Comparison of ENCODE assay signal across 11 cellular contexts in the genomic region with DNA sequence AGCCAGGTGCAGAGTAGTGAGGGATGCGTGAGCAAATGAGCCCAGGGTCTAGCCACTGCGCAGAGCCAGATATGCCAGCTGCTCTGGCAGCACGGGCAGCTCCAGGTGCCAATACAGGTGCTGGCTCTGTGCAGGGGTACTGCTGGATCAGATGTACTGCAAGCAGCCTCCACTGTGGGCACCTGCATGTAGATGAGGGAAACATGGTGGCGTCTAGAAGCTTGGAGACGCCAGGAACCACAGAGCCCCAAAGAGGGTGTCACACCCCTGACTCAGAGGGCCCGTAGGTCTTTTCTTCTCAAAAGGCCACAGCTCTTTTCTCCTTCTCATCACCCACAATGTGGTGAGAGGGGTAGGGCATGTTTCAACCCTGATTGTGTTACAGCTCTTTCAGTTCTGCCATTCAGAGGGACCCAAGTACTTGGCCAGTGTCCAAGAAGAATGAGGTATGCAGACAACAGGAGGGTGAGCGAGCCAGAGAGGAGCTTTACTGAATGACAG.
DNase-seq lines count a peak whose midpoint lies in the region; ATAC-seq and TF ChIP-seq lines count a peak whose summit lies in the region.
"Had no signal": no experiment of that assay in that cellular context is flagged by ENCODE, and none has a peak within 500 bp of the region (broad histone marks: within the 10 kb centered on the region; RNA-seq: fewer than 3 reads in every experiment).

No MANE protein-coding gene starts in this region.

- no peaks in the 10 kb centered on the region for H3K36me3 ChIP-seq in spleen

- no peaks in the 10 kb centered on the region for H3K4me1 ChIP-seq in spleen

- no peaks in the 10 kb centered on the region for H3K9me3 Mint-ChIP-seq in activated T-cell treated with anti-CD3 and anti-CD28 coated beads, Interleukin-2, amount 50 U/mL, for 4 hours
- H3K9me3 Mint-ChIP-seq: nephron; stimulated activated naive CD8-positive, alpha-beta T cell treated with anti-CD3 and anti-CD28 coated beads, Interleukin-15, Interleukin-2, amounts not matched to agents 100 ng/mL and 50 ng/mL, for 24 hours had no signal

- no peak overlapping the region for H3K4me3 ChIP-seq in spleen

- no peak overlapping the region for H3K4me3 Mint-ChIP-seq in activated T-cell treated with anti-CD3 and anti-CD28 coated beads, Interleukin-2, amount 50 U/mL, for 4 hours
- H3K4me3 Mint-ChIP-seq: nephron; stimulated activated naive CD8-positive, alpha-beta T cell treated with anti-CD3 and anti-CD28 coated beads, Interleukin-15, Interleukin-2, amounts not matched to agents 100 ng/mL and 50 ng/mL, for 24 hours had no signal

- 60 to 82% (median 74%) methylated on average over 7 of the region's 7 CpGs for WGBS in spleen, 5 donors

- no peak for TF ChIP-seq POLR2A in spleen (IDR thresholded peaks at IDR 0.05)

- no peaks in the 10 kb centered on the region for H3K27me3 ChIP-seq in spleen (replicated peaks in 1 of 7)

- DNase-seq in activated T-cell treated with anti-CD3 and anti-CD28 coated beads, Interleukin-2, amount 50 U/mL, for 4 hours, result no peak
- no peak for DNase-seq in activated T-cell treated with anti-CD3 and anti-CD28 coated beads, Interleukin-2, amount 50 U/mL, for 1 hour
- DNase-seq in NCI-H1092 treated with DMSO at 0.1 percent for 48 hours (lab: John Stamatoyannopoulos, UW) (peak; percentile 97), RPMI8226 (peak; percentile 82), spleen (peak; percentile 69), nucleus accumbens (lab: John Stamatoyannopoulos, UW) (no peak), left colon (no peak), GM20000 (ENCODE audit: low spot score) (no peak)
- DNase-seq: stimulated activated CD4-positive, alpha-beta T cell treated with anti-CD3 and anti-CD28 coated beads, Interleukin-12 subunit alpha, Interleukin-12 subunit beta, amount 100 ng/mL, for 4 hours had no signal

- H3K4me1 Mint-ChIP-seq in activated T-cell treated with anti-CD3 and anti-CD28 coated beads, Interleukin-2, amount 50 U/mL, for 4 hours (ENCODE audit: low read depth), result peaks cover 2% of the 10 kb centered on the region

- no peaks in the 10 kb centered on the region for H3K9me3 ChIP-seq in spleen

- ATAC-seq in activated T-cell treated with anti-CD3 and anti-CD28 coated beads, Interleukin-2, amount 50 U/mL, for 4 hours, result peak; percentile 18 to 67
- ATAC-seq in left colon, result no peak

- no peak for TF ChIP-seq CTCF in spleen (IDR thresholded peaks at IDR 0.05 in 8 of 11, conservative IDR thresholded peaks at IDR 0.05 in 3 of 11)
- no peak for TF ChIP-seq CTCF in GM20000 (IDR thresholded peaks at IDR 0.05; ENCODE audit: extremely low read depth, missing control alignments)

- intact Hi-C loops in spleen (cut with DNase I; ENCODE audit: low total_unique reads) (no loop called here), left colon (cut with DNase I, micrococcal nuclease) (no loop called here)

- no peak overlapping the region for H3K27ac ChIP-seq in spleen

- no peaks in the 10 kb centered on the region for H3K27me3 Mint-ChIP-seq in activated T-cell treated with anti-CD3 and anti-CD28 coated beads, Interleukin-2, amount 50 U/mL, for 4 hours (ENCODE audit: low read depth)
- H3K27me3 Mint-ChIP-seq: stimulated activated naive CD8-positive, alpha-beta T cell treated with anti-CD3 and anti-CD28 coated beads, Interleukin-15, Interleukin-2, amounts not matched to agents 100 ng/mL and 50 ng/mL, for 24 hours had no signal

- H3K36me3 Mint-ChIP-seq in activated T-cell treated with anti-CD3 and anti-CD28 coated beads, Interleukin-2, amount 50 U/mL, for 4 hours (ENCODE audit: insufficient read depth), result no peaks in the 10 kb centered on the region

Comparison
In these comparisons a context has a peak if more than half of its experiments do, and no peak if none do; other contexts are left out.
1. DNase-seq: peak in NCI-H1092 treated with DMSO at 0.1 percent for 48 hours (single experiment), RPMI8226 (single experiment) and spleen (single experiment); none in activated T-cell treated with anti-CD3 and anti-CD28 coated beads, Interleukin-2, amount 50 U/mL, for 4 hours (single experiment), activated T-cell treated with anti-CD3 and anti-CD28 coated beads, Interleukin-2, amount 50 U/mL, for 1 hour (single experiment), nucleus accumbens (0 of 56), left colon (0 of 2) and GM20000 (single experiment).